1 cellular context compared by ENCODE assay signal in the genomic region with DNA sequence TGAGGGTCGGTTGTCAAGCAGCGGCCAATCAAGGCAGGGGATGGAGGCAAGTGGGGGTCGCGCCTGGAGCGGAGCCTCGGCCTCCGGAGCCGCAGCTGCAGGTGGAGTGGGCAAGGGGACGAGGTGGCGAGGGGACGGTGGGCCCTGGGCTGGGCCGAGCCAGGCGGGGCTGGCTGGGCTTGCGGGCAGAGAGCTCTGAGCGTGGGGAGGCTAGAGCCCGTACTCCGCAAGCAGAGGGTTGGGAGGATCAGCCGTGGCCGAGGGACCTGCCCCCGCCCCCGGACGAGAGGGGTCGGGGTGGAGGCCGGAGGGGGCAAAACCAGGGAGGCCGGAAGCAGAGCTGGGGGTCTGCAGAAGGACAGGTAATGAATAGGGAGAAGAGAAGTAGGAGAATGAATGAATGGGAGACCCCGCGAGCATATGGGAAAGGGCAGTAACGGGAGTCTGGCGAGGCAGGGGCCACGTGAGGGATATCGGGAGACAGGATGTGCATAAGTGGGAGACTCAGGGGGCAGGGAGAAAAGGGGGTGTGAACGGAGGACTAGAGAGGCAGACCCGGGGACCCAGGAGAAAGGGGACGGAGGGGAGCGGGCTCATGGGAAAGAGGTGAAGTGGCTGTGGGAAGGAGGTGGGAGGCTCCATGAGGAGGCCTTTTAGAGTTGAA.
TF ChIP-seq lines count a peak whose summit lies in the region.

A gene with protein sequence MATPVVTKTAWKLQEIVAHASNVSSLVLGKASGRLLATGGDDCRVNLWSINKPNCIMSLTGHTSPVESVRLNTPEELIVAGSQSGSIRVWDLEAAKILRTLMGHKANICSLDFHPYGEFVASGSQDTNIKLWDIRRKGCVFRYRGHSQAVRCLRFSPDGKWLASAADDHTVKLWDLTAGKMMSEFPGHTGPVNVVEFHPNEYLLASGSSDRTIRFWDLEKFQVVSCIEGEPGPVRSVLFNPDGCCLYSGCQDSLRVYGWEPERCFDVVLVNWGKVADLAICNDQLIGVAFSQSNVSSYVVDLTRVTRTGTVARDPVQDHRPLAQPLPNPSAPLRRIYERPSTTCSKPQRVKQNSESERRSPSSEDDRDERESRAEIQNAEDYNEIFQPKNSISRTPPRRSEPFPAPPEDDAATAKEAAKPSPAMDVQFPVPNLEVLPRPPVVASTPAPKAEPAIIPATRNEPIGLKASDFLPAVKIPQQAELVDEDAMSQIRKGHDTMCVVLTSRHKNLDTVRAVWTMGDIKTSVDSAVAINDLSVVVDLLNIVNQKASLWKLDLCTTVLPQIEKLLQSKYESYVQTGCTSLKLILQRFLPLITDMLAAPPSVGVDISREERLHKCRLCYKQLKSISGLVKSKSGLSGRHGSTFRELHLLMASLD (plus strand): TSS at position 16 of the 664 bp plus-strand sequence. CDS start 1,474 bp downstream, outside the sequence.

TF ChIP-seq in HepG2, 621 proteins besides CTCF, POLR2A, EP300 and RAD21 (continues in another document):
- TF ChIP-seq, protein P1, sequence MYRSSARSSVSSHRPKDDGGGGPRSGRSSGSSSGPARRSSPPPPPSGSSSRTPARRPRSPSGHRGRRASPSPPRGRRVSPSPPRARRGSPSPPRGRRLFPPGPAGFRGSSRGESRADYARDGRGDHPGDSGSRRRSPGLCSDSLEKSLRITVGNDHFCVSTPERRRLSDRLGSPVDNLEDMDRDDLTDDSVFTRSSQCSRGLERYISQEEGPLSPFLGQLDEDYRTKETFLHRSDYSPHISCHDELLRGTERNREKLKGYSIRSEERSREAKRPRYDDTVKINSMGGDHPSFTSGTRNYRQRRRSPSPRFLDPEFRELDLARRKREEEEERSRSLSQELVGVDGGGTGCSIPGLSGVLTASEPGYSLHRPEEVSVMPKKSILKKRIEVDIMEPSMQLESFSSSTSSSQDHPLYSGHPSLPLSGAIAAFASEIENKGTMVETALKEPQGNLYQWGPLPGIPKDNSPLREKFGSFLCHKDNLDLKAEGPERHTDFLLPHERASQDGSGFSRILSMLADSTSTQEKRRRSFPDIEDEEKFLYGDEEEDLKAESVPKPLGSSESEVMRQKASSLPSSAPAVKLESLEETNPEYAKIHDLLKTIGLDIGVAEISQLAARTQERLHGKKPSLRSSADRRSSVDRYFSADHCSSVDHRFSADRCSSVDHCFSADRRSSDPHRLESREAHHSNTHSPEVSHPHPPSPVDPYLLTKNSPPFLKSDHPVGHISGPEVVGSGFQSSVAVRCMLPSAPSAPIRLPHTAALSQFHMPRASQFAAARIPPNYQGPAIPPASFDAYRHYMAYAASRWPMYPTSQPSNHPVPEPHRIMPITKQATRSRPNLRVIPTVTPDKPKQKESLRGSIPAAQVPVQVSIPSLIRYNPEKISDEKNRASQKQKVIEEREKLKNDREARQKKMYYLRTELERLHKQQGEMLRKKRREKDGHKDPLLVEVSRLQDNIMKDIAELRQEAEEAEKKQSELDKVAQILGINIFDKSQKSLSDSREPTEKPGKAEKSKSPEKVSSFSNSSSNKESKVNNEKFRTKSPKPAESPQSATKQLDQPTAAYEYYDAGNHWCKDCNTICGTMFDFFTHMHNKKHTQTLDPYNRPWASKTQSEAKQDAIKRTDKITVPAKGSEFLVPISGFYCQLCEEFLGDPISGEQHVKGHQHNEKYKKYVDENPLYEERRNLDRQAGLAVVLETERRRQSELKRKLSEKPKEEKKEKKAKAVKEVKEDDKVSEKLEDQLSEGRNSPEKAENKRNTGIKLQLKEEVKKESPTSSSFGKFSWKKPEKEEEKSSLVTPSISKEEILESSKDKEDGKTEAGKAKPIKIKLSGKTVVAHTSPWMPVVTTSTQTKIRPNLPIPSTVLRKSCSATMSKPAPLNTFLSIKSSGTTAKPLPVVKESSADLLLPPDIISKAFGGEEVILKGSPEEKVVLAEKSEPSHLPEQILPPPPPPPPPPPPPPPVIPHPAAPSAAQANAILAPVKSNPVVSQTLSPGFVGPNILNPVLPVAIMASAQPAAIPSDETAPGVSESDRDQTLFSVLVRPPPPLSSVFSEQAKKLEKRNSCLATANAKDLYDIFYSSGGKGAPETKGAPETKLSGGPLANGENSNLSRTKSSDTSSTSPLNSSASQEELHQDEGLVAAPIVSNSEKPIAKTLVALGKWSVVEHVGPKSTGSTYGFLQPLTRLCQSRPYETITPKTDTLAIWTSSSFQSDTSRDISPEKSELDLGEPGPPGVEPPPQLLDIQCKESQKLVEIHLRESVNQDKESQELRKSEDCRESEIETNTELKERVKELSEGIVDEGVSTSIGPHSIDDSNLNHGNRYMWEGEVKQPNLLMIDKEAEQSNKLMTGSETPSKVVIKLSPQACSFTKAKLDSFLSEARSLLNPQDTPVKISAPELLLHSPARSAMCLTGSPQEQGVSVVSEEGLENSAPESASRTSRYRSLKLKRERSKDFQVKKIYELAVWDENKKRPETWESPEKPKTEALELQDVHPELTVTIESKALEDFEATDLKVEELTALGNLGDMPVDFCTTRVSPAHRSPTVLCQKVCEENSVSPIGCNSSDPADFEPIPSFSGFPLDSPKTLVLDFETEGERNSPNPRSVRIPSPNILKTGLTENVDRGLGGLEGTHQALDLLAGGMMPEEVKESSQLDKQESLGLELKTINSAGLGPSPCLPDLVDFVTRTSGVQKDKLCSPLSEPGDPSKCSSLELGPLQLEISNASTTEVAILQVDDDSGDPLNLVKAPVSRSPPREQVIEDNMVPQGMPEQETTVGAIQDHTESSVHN (CRISPR knock-in tag; IDR thresholded peaks at IDR 0.05): no peak
- TF ChIP-seq AFF4 (CRISPR knock-in tag; IDR thresholded peaks at IDR 0.05): no peak
- TF ChIP-seq, protein P2, sequence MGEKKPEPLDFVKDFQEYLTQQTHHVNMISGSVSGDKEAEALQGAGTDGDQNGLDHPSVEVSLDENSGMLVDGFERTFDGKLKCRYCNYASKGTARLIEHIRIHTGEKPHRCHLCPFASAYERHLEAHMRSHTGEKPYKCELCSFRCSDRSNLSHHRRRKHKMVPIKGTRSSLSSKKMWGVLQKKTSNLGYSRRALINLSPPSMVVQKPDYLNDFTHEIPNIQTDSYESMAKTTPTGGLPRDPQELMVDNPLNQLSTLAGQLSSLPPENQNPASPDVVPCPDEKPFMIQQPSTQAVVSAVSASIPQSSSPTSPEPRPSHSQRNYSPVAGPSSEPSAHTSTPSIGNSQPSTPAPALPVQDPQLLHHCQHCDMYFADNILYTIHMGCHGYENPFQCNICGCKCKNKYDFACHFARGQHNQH (CRISPR knock-in tag; IDR thresholded peaks at IDR 0.05): no peak; the same call in 1 of the 2 replicates
- TF ChIP-seq ZNF749 (CRISPR knock-in tag; IDR thresholded peaks at IDR 0.05; ENCODE audit: borderline replicate concordance): no peak
- TF ChIP-seq ZNF761 (CRISPR knock-in tag; conservative IDR thresholded peaks at IDR 0.05): 0 out of 2 replicates have a peak, but pooled peaks have one; percentile 85
- peak; percentile 34; the same call in 1 of the 2 replicates for TF ChIP-seq ZNF558 (CRISPR knock-in tag; IDR thresholded peaks at IDR 0.05; ENCODE audit: borderline replicate concordance)
- no peak for TF ChIP-seq ZNF264 (CRISPR knock-in tag; IDR thresholded peaks at IDR 0.05)
- TF ChIP-seq, protein P3, sequence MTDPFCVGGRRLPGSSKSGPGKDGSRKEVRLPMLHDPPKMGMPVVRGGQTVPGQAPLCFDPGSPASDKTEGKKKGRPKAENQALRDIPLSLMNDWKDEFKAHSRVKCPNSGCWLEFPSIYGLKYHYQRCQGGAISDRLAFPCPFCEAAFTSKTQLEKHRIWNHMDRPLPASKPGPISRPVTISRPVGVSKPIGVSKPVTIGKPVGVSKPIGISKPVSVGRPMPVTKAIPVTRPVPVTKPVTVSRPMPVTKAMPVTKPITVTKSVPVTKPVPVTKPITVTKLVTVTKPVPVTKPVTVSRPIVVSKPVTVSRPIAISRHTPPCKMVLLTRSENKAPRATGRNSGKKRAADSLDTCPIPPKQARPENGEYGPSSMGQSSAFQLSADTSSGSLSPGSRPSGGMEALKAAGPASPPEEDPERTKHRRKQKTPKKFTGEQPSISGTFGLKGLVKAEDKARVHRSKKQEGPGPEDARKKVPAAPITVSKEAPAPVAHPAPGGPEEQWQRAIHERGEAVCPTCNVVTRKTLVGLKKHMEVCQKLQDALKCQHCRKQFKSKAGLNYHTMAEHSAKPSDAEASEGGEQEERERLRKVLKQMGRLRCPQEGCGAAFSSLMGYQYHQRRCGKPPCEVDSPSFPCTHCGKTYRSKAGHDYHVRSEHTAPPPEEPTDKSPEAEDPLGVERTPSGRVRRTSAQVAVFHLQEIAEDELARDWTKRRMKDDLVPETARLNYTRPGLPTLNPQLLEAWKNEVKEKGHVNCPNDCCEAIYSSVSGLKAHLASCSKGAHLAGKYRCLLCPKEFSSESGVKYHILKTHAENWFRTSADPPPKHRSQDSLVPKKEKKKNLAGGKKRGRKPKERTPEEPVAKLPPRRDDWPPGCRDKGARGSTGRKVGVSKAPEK (CRISPR knock-in tag; IDR thresholded peaks at IDR 0.05; ENCODE audit: borderline replicate concordance): no peak
- TF ChIP-seq, protein P4, sequence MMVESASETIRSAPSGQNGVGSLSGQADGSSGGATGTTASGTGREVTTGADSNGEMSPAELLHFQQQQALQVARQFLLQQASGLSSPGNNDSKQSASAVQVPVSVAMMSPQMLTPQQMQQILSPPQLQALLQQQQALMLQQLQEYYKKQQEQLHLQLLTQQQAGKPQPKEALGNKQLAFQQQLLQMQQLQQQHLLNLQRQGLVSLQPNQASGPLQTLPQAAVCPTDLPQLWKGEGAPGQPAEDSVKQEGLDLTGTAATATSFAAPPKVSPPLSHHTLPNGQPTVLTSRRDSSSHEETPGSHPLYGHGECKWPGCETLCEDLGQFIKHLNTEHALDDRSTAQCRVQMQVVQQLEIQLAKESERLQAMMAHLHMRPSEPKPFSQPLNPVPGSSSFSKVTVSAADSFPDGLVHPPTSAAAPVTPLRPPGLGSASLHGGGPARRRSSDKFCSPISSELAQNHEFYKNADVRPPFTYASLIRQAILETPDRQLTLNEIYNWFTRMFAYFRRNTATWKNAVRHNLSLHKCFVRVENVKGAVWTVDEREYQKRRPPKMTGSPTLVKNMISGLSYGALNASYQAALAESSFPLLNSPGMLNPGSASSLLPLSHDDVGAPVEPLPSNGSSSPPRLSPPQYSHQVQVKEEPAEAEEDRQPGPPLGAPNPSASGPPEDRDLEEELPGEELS (CRISPR knock-in tag; IDR thresholded peaks at IDR 0.05): no peak
- no peak for TF ChIP-seq STAT5B (CRISPR knock-in tag; IDR thresholded peaks at IDR 0.05)
- TF ChIP-seq ZNF329 (CRISPR knock-in tag; IDR thresholded peaks at IDR 0.05; ENCODE audit: low read depth): no peak
